In genomic region chr15:52576692-52577091, GRCh38 we compare ENCODE assay signal across 29 cellular contexts. TPM values are rescaled to one million over a fixed set of nuclear protein-coding genes. Genes with fewer than 3 reads are reported as not detected.
DNase-seq lines count a peak whose midpoint lies in the region; ATAC-seq, FAIRE-seq and TF ChIP-seq lines count a peak whose summit lies in the region.
"Had no signal": no experiment of that assay in that cellular context is flagged by ENCODE, and none has a peak within 500 bp of the region (broad histone marks: within the 10 kb centered on the region; RNA-seq: fewer than 3 reads in every experiment).

No MANE protein-coding gene starts in this region.

- CTCF ChIA-PET in HepG2 (lab: Yijun Ruan, JAX; ENCODE audit: low intra/inter-chr PET ratio, low total read pairs), result no interaction called here

- in situ Hi-C loops in HepG2 (cut with HindIII; ENCODE audit: extremely low pct_ligation_motif_present, low pct_unique_long_range_greater_than_20kb), result no loop called here

- no peaks in the 10 kb centered on the region for H4K20me1 ChIP-seq in HepG2 (ENCODE audit: insufficient read depth, low read length)
- H4K20me1 ChIP-seq: BLaER1; BLaER1 treated with 17β-estradiol and CSF1 and Interleukin-3, amounts not matched to agents 10 nM and 100 nM had no signal

- TF ChIP-seq POLR2A in HepG2 (IDR thresholded peaks at IDR 0.05; ENCODE audit: insufficient read depth in 1 of 2, low read depth in 2 of 2, low read length in 2 of 2) (no peak), right lobe of liver (IDR thresholded peaks at IDR 0.05) (no peak)

- FAIRE-seq in HepG2 (lab: Jason Lieb, UNC), result no peak
- FAIRE-seq: A204.1, D721Med had no signal

- H2AFZ ChIP-seq in HepG2 (ENCODE audit: low read length), result no peak overlapping the region

- TF ChIP-seq EP300 in HepG2 (IDR thresholded peaks at IDR 0.05; ENCODE audit: low read depth in 2 of 2, low read length in 2 of 2) (no peak), HepG2 (CRISPR knock-in tag; IDR thresholded peaks at IDR 0.05; ENCODE audit: borderline replicate concordance) (no peak)

- no TSS peak for BruUV-seq in HepG2 (replicated peaks; lab: Mats Ljungman, UMichigan)

- H3K4me2 ChIP-seq in HepG2 (ENCODE audit: low read depth, low read length), result no peak overlapping the region
- H3K4me2 ChIP-seq: A549; BLaER1; BLaER1 treated with 17β-estradiol and CSF1 and Interleukin-3, amounts not matched to agents 10 nM and 100 nM had no signal

- H3K9me3 ChIP-seq in HepG2 (ENCODE audit: low read length) (no peaks in the 10 kb centered on the region), right lobe of liver (no peaks in the 10 kb centered on the region)
- H3K9me3 ChIP-seq: A549, BE2C, BLaER1, Caco-2 had no signal

- POLR2A ChIA-PET in HepG2 (lab: Yijun Ruan, JAX), result no interaction called here

- no peaks in the 10 kb centered on the region for H3K79me2 ChIP-seq in HepG2 (ENCODE audit: insufficient read depth, low read length)

- H3K27me3 ChIP-seq in HepG2 (ENCODE audit: control insufficient read depth in 1 of 2, insufficient read depth in 2 of 2, low read length in 2 of 2) (no peaks in the 10 kb centered on the region), right lobe of liver (no peaks in the 10 kb centered on the region)
- H3K27me3 ChIP-seq: BE2C; BLaER1; BLaER1 treated with 17β-estradiol and CSF1 and Interleukin-3, amounts not matched to agents 10 nM and 100 nM had no signal

- H3K36me3 ChIP-seq in HepG2 (replicated peaks in 1 of 2; ENCODE audit: control insufficient read depth in 1 of 2, insufficient read depth in 2 of 2, low read length in 2 of 2) (no peaks in the 10 kb centered on the region), right lobe of liver (peaks cover 0 to 7% (median 2%) of the 10 kb centered on the region in 4 donors)

- ATAC-seq in HepG2, result no peak
- ATAC-seq in right lobe of liver, result no peak
- ATAC-seq: A549; CD8-positive, alpha-beta T cell had no signal

- DNase-seq in HepG2 (ENCODE audit: low spot score), result no peak
- no peak for DNase-seq in right lobe of liver
- DNase-seq: 8988T; ACHN; AML-193; BE2C; C1 segment of cervical spinal cord; Caco-2; Calu3; CD4-positive, alpha-beta memory T cell; CD4-positive, alpha-beta T cell; CD4-positive, CD25-positive, alpha-beta regulatory T cell; CD8-positive, alpha-beta memory T cell; CD8-positive, alpha-beta T cell; COR-L47; DMS 273 treated with DMSO at 0.1 percent for 48 hours; DMS153; DMS53; DMS79; DMS79 treated with DMSO at 0.1 percent for 48 hours; DND-41; EL had no signal

- H3K27ac ChIP-seq in HepG2 (ENCODE audit: extremely low read length, insufficient read depth, low read length) (no peak overlapping the region), right lobe of liver (no peak overlapping the region)
- H3K27ac ChIP-seq: 22Rv1; A549; BLaER1; BLaER1 treated with 17β-estradiol and CSF1 and Interleukin-3, amounts not matched to agents 10 nM and 100 nM; C4-2B had no signal

- H3K9ac ChIP-seq in HepG2 (ENCODE audit: insufficient read depth, low read depth, low read length), result no peak overlapping the region
- H3K9ac ChIP-seq: BLaER1; BLaER1 treated with 17β-estradiol and CSF1 and Interleukin-3, amounts not matched to agents 10 nM and 100 nM had no signal

- intact Hi-C loops in HepG2 (cut with micrococcal nuclease; ENCODE audit: unreplicated experiment), result no loop called here
- intact Hi-C loops in right lobe of liver (cut with DNase I), result no loop called here

- H3K4me1 ChIP-seq in HepG2 (ENCODE audit: insufficient read depth, low read length) (peaks cover 6% of the 10 kb centered on the region; the same call in 1 of the 2 replicates), right lobe of liver (no peaks in the 10 kb centered on the region)
- H3K4me1 ChIP-seq: A549; BE2C; BLaER1; BLaER1 treated with 17β-estradiol and CSF1 and Interleukin-3, amounts not matched to agents 10 nM and 100 nM; Caco-2 had no signal

- TF ChIP-seq RAD21 in HepG2 (CRISPR knock-in tag; IDR thresholded peaks at IDR 0.05), result no peak

- no peak overlapping the region for H3K4me3 ChIP-seq in HepG2 (replicated peaks in 1 of 3; ENCODE audit: insufficient read depth in 1 of 3, low read depth in 2 of 3, low read length in 3 of 3)
- H3K4me3 ChIP-seq in right lobe of liver, result no peak overlapping the region
- H3K4me3 ChIP-seq: A549; BLaER1; BLaER1 treated with 17β-estradiol and CSF1 and Interleukin-3, amounts not matched to agents 10 nM and 100 nM had no signal

- no peak for TF ChIP-seq CTCF in HepG2 (CRISPR knock-in tag; IDR thresholded peaks at IDR 0.05)
- TF ChIP-seq CTCF in right lobe of liver (IDR thresholded peaks at IDR 0.05), result no peak

- WGBS in HepG2 (ENCODE audit: low lambda C conversion rate), result 56% methylated on average over 2 of the region's 2 CpGs
- 93% methylated on average over 2 of the region's 2 CpGs for WGBS in right lobe of liver (ENCODE audit: insufficient coverage, low coverage, low lambda C conversion rate, missing lambda C conversion rate)

TF ChIP-seq in HepG2, 621 proteins besides CTCF, POLR2A, EP300 and RAD21:
- TF ChIP-seq ZNF333 (CRISPR knock-in tag; IDR thresholded peaks at IDR 0.05; ENCODE audit: borderline replicate concordance) (no peak), GATAD2A (CRISPR knock-in tag; IDR thresholded peaks at IDR 0.05) (no peak), ZNF33A (CRISPR knock-in tag; IDR thresholded peaks at IDR 0.05; ENCODE audit: borderline replicate concordance) (no peak), ZNF12 (CRISPR knock-in tag; IDR thresholded peaks at IDR 0.05) (peak; percentile 90), HOXA9 (CRISPR knock-in tag; IDR thresholded peaks at IDR 0.05; ENCODE audit: borderline replicate concordance) (no peak), XRCC5 (optimal IDR thresholded peaks at IDR 0.05; ENCODE audit: low read length) (no peak)
- TF ChIP-seq, protein P1, sequence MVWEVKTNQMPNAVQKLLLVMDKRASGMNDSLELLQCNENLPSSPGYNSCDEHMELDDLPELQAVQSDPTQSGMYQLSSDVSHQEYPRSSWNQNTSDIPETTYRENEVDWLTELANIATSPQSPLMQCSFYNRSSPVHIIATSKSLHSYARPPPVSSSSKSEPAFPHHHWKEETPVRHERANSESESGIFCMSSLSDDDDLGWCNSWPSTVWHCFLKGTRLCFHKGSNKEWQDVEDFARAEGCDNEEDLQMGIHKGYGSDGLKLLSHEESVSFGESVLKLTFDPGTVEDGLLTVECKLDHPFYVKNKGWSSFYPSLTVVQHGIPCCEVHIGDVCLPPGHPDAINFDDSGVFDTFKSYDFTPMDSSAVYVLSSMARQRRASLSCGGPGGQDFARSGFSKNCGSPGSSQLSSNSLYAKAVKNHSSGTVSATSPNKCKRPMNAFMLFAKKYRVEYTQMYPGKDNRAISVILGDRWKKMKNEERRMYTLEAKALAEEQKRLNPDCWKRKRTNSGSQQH (CRISPR knock-in tag; IDR thresholded peaks at IDR 0.05; ENCODE audit: low read depth), result no peak

RNA-seq across cellular contexts. Expression of gene ARPP19, which starts 7.9 kb away (rescaled TPM):
- total RNA-seq in HepG2 (2016; rRNA removed; fragmentation: Illumina TruSeq; extraction: Trizol), result 123 and 213 TPM in 2 replicates
- total RNA-seq in HepG2 (2016; cell fraction: cytosol; rRNA removed; fragmentation: Illumina TruSeq; extraction: Trizol; ENCODE audit: low read depth), result 48.6 and 51.6 TPM in 2 replicates
- 118 and 236 TPM in 2 replicates for total RNA-seq in HepG2 (2016; cell fraction: insoluble cytoplasmic fraction; rRNA removed; fragmentation: Illumina TruSeq; extraction: Trizol)
- total RNA-seq in HepG2 (2016; cell fraction: membrane; rRNA removed; fragmentation: Illumina TruSeq; extraction: Trizol), result 139 and 157 TPM in 2 replicates
- total RNA-seq in HepG2 (2016; cell fraction: nucleus; rRNA removed; fragmentation: Illumina TruSeq; extraction: Trizol), result 60.2 and 70.4 TPM in 2 replicates
- 52.9 and 70.8 TPM in 2 replicates for polyA plus RNA-seq in HepG2 (2011; rRNA removed)
- 23.7 and 50.4 TPM in 2 replicates for polyA plus RNA-seq in HepG2 (2011; cell fraction: cytosol; rRNA removed)
- 8.8 and 16.4 TPM in 2 replicates for polyA plus RNA-seq in HepG2 (2011; cell fraction: nucleus; rRNA removed)
- polyA plus RNA-seq in HepG2 (2012), result 48.0 and 60.4 TPM in 2 replicates
- polyA plus RNA-seq in HepG2 (2016; cell fraction: cytosol; fragmentation: Illumina TruSeq; extraction: Trizol; ENCODE audit: low read depth), result 47.2 and 48.8 TPM in 2 replicates
- polyA plus RNA-seq in HepG2 (2016; cell fraction: insoluble cytoplasmic fraction; fragmentation: Illumina TruSeq; extraction: Trizol; ENCODE audit: low read depth), result 150 and 158 TPM in 2 replicates
- 82.4 and 95.9 TPM in 2 replicates for polyA plus RNA-seq in HepG2 (2016; cell fraction: membrane; fragmentation: Illumina TruSeq; extraction: Trizol; ENCODE audit: low read depth)
- 65.7 and 70.7 TPM in 2 replicates for polyA plus RNA-seq in HepG2 (2016; cell fraction: nucleus; fragmentation: Illumina TruSeq; extraction: Trizol; ENCODE audit: insufficient read depth, low read depth)
- 44.0 and 58.4 TPM in 2 replicates for polyA minus RNA-seq in HepG2 (2011; rRNA and poly(A)+ RNA removed; ENCODE audit: low replicate concordance)
- 55.9 and 73.0 TPM in 2 replicates for polyA minus RNA-seq in HepG2 (2011; cell fraction: cytosol; rRNA and poly(A)+ RNA removed)
- polyA minus RNA-seq in HepG2 (2011; cell fraction: nucleus; rRNA and poly(A)+ RNA removed), result 42.1 and 61.3 TPM in 2 replicates
- 10 to 100 TPM; 47.0 to 73.9 (median 51.6) TPM for total RNA-seq in right lobe of liver

RNA-seq across cellular contexts. Expression of gene MYO5A, which starts 48.0 kb away (rescaled TPM):
- total RNA-seq in HepG2 (2016; rRNA removed; fragmentation: Illumina TruSeq; extraction: Trizol) (4.8 and 9.4 TPM in 2 replicates), right lobe of liver (10 to 100 TPM in 2 of 6 experiments, 1 to 10 TPM in 4; 3.2 to 13.3 (median 5.0) TPM)
- 0.91 and 1.9 TPM in 2 replicates for total RNA-seq in HepG2 (2016; cell fraction: cytosol; rRNA removed; fragmentation: Illumina TruSeq; extraction: Trizol; ENCODE audit: low read depth)
- total RNA-seq in HepG2 (2016; cell fraction: insoluble cytoplasmic fraction; rRNA removed; fragmentation: Illumina TruSeq; extraction: Trizol), result 4.2 and 6.7 TPM in 2 replicates
- total RNA-seq in HepG2 (2016; cell fraction: membrane; rRNA removed; fragmentation: Illumina TruSeq; extraction: Trizol), result 3.0 and 3.6 TPM in 2 replicates
- 4.6 and 5.9 TPM in 2 replicates for total RNA-seq in HepG2 (2016; cell fraction: nucleus; rRNA removed; fragmentation: Illumina TruSeq; extraction: Trizol)
- polyA plus RNA-seq in HepG2 (2011; rRNA removed), result 2.7 and 2.8 TPM in 2 replicates
- 2.1 and 2.8 TPM in 2 replicates for polyA plus RNA-seq in HepG2 (2011; cell fraction: cytosol; rRNA removed)
- polyA plus RNA-seq in HepG2 (2011; cell fraction: nucleus; rRNA removed), result 2.8 and 3.8 TPM in 2 replicates
- polyA plus RNA-seq in HepG2 (2012), result 1.3 and 1.5 TPM in 2 replicates
- 0.27 and 0.34 TPM in 2 replicates for polyA plus RNA-seq in HepG2 (2016; cell fraction: cytosol; fragmentation: Illumina TruSeq; extraction: Trizol; ENCODE audit: low read depth)
- polyA plus RNA-seq in HepG2 (2016; cell fraction: insoluble cytoplasmic fraction; fragmentation: Illumina TruSeq; extraction: Trizol; ENCODE audit: low read depth), result 3.4 and 4.6 TPM in 2 replicates
- polyA plus RNA-seq in HepG2 (2016; cell fraction: membrane; fragmentation: Illumina TruSeq; extraction: Trizol; ENCODE audit: low read depth), result 0.93 and 1.1 TPM in 2 replicates
- polyA plus RNA-seq in HepG2 (2016; cell fraction: nucleus; fragmentation: Illumina TruSeq; extraction: Trizol; ENCODE audit: insufficient read depth, low read depth), result 4.0 and 5.1 TPM in 2 replicates
- 9.6 and 27.2 TPM in 2 replicates for polyA minus RNA-seq in HepG2 (2011; rRNA and poly(A)+ RNA removed; ENCODE audit: low replicate concordance)
- 2.6 and 5.5 TPM in 2 replicates for polyA minus RNA-seq in HepG2 (2011; cell fraction: cytosol; rRNA and poly(A)+ RNA removed)
- polyA minus RNA-seq in HepG2 (2011; cell fraction: nucleus; rRNA and poly(A)+ RNA removed), result 5.7 and 8.0 TPM in 2 replicates
